Comparison of ENCODE assay signal across 8 cellular contexts in genomic region chr15:85412956-85413854, GRCh38. TPM values are rescaled to one million over a fixed set of nuclear protein-coding genes. Genes with fewer than 3 reads are reported as not detected.
DNase-seq lines count a peak whose midpoint lies in the region; ATAC-seq, FAIRE-seq and TF ChIP-seq lines count a peak whose summit lies in the region.

No MANE protein-coding gene starts in this region.

- CTCF ChIA-PET in GM12878 (lab: Yijun Ruan, JAX): interaction anchor here (0.7 to 10.1 kb wide), 33 partner anchors 9 to 167 kb away, joined by 3 to 174 read pairs (median 7); partner anchors contain the start of gene AKAP13

- H3K9ac ChIP-seq in HUES64 (ENCODE audit: low read depth, low read length) (no peak overlapping the region), GM12878 (ENCODE audit: control insufficient read depth, insufficient read depth, low read length) (peak overlapping the region; percentile 40)

- H3K4me2 ChIP-seq in GM12878 (ENCODE audit: control insufficient read depth, insufficient read depth): peak overlapping the region; percentile 85

- 69% methylated on average over 12 of the region's 14 CpGs for WGBS in HUES64
- WGBS in GM12878 (ENCODE audit: insufficient coverage, insufficient replicate concordance, low lambda C conversion rate, missing lambda C conversion rate): 41% methylated on average over 14 of the region's 14 CpGs

- intact Hi-C loops in GM12878 (cut with micrococcal nuclease; ENCODE audit: unreplicated experiment) (loop anchor here (1.0 to 5.0 kb wide), 5 partner anchors 12 to 117 kb away; partner anchors contain the start of gene AKAP13), left colon (cut with DNase I, micrococcal nuclease) (no loop called here)

- TF ChIP-seq CTCF in GM12878 (IDR thresholded peaks at IDR 0.05 in 2 of 3, conservative IDR thresholded peaks at IDR 0.05 in 1 of 3; ENCODE audit: control insufficient read depth in 2 of 3, extremely low read depth in 1 of 3, insufficient read depth in 1 of 3, low read depth in 3 of 3, low read length in 3 of 3): peak in 2 of 3 experiments; percentile 6 to 29; a peak in 3 of 6 replicates
- no peak for TF ChIP-seq CTCF in BE2C (IDR thresholded peaks at IDR 0.05; ENCODE audit: low read depth, low read length)

- SMC1A ChIA-PET in GM12878 (lab: Charles Lee; ENCODE audit: uncharacterized antibody, unreplicated experiment): interaction anchor here (0.6 to 10.8 kb wide), 40 partner anchors 11 to 568 kb away, joined by 3 to 192 read pairs (median 6); partner anchors contain the start of gene AKAP13

- H3K4me1 ChIP-seq in HUES64 (ENCODE audit: insufficient read depth, low read length): peaks cover 32% of the 10 kb centered on the region
- peaks cover 64% of the 10 kb centered on the region for H3K4me1 ChIP-seq in GM12878 (ENCODE audit: control insufficient read depth, insufficient read depth, low read length)
- peaks cover 1% of the 10 kb centered on the region; the same call in 1 of the 2 replicates for H3K4me1 ChIP-seq in BE2C

- H3K79me2 ChIP-seq in GM12878 (ENCODE audit: control insufficient read depth, insufficient read depth, low read length): peaks cover 86% of the 10 kb centered on the region

- H3K27me3 ChIP-seq in HUES64 (ENCODE audit: insufficient read depth, low read length) (no peaks in the 10 kb centered on the region), GM12878 (replicated peaks in 1 of 2; ENCODE audit: control insufficient read depth in 2 of 2, insufficient read depth in 2 of 2, low read length in 1 of 2) (no peaks in the 10 kb centered on the region), BE2C (no peaks in the 10 kb centered on the region)

- RAD21 ChIA-PET in GM12878 (lab: Charles Lee; ENCODE audit: unreplicated experiment): interaction anchor here (1.1 to 9.7 kb wide), 27 partner anchors 8 to 317 kb away, joined by 3 to 202 read pairs (median 10); partner anchors contain the start of gene AKAP13

- in situ Hi-C loops in GM12878 (cut with MboI): loop anchor here (5.0 kb wide), 1 partner anchor 81 kb away; no protein-coding TSS in a partner anchor

- H2AFZ ChIP-seq in GM12878 (ENCODE audit: control insufficient read depth, low read depth, low read length): no peak overlapping the region

- peak; percentile 98 for FAIRE-seq in GM12878 (lab: Jason Lieb, UNC)

- no TSS peak for BruUV-seq in GM12878 (replicated peaks; lab: Mats Ljungman, UMichigan)

- H4K20me1 ChIP-seq in GM12878 (ENCODE audit: control insufficient read depth, insufficient read depth): no peaks in the 10 kb centered on the region

- peak; percentile 21; the same call in 1 of the 2 replicates for TF ChIP-seq POLR2A in GM12878 (IDR thresholded peaks at IDR 0.05; ENCODE audit: low read depth, low read length)

- H3K27ac ChIP-seq in HUES64 (ENCODE audit: low read depth, low read length): peak overlapping the region; percentile 45; the same call in 1 of the 2 replicates
- H3K27ac ChIP-seq in GM12878 (ENCODE audit: control insufficient read depth, insufficient read depth): peak overlapping the region; percentile 94

- H3K9me3 ChIP-seq in HUES64 (ENCODE audit: insufficient read depth, low read depth, low read length) (no peaks in the 10 kb centered on the region), GM12878 (replicated peaks; ENCODE audit: control insufficient read depth, insufficient read depth, low read length) (no peaks in the 10 kb centered on the region; the same call in none of the 3 replicates), BE2C (no peaks in the 10 kb centered on the region)

- TF ChIP-seq RAD21 in GM12878 (IDR thresholded peaks at IDR 0.05; ENCODE audit: insufficient read depth, low read depth, low read length): peak; percentile 32; the same call in 1 of the 2 replicates

- peak; percentile 47 for DNase-seq in ELF-1 (ENCODE audit: low read depth, low spot score)
- DNase-seq in T-helper 9 cell: peak; percentile 49
- peak; percentile 96 for DNase-seq in GM12878 (ENCODE audit: low read depth, low spot score)
- DNase-seq in left colon: peak; percentile 50 to 73
- peak; percentile 34 to 56 (median 50) for DNase-seq in stimulated activated CD4-positive, alpha-beta T cell treated with anti-CD3 and anti-CD28 coated beads, TNF-alpha, amount 100 ng/mL, for 4 hours (ENCODE audit: low read depth in 3 of 3)
- DNase-seq in BE2C: no peak

- POLR2A ChIA-PET in GM12878 (lab: Charles Lee): interaction anchor here (0.5 to 5.8 kb wide), 18 partner anchors 9 to 277 kb away, joined by 3 to 47 read pairs (median 6); partner anchors contain the start of gene AKAP13

- no peak overlapping the region for H3K4me3 ChIP-seq in HUES64 (ENCODE audit: low read length)
- H3K4me3 ChIP-seq in GM12878: peak overlapping the region; percentile 33; the same call in 1 of the 2 replicates
- H3K4me3 ChIP-seq in BE2C (ENCODE audit: low read depth, low read length): no peak overlapping the region

- H3K36me3 ChIP-seq in HUES64 (ENCODE audit: insufficient read depth, low read length): no peaks in the 10 kb centered on the region
- H3K36me3 ChIP-seq in GM12878 (ENCODE audit: control insufficient read depth in 2 of 2, insufficient read depth in 2 of 2, low read length in 1 of 2): no peaks in the 10 kb centered on the region; a peak in 1 of 4 replicates
- H3K36me3 ChIP-seq in BE2C: no peaks in the 10 kb centered on the region

- peak; percentile 93 to 94 for TF ChIP-seq EP300 in GM12878 (IDR thresholded peaks at IDR 0.05; ENCODE audit: borderline replicate concordance in 1 of 2, control insufficient read depth in 1 of 2, low read depth in 2 of 2, low read length in 2 of 2)

- ATAC-seq in GM21619 (IDR thresholded peaks at IDR 0.05; ENCODE audit: unreplicated experiment) (peak; percentile 96), GM12878 (peak; percentile 97), left colon (peak; percentile 90)

TF ChIP-seq in GM12878, 131 proteins besides CTCF, POLR2A, EP300 and RAD21 (continues in another document):
- TF ChIP-seq GATAD2B (conservative IDR thresholded peaks at IDR 0.05; ENCODE audit: low read depth): peak; percentile 49; the same call in 1 of the 2 replicates
- TF ChIP-seq POLR2AphosphoS2 (IDR thresholded peaks at IDR 0.05; ENCODE audit: low read depth, low read length): no peak
- TF ChIP-seq ZNF274 (IDR thresholded peaks at IDR 0.05; ENCODE audit: insufficient read depth, insufficient read length): no peak
- peak; percentile 90 for TF ChIP-seq EED (IDR thresholded peaks at IDR 0.05; ENCODE audit: low read depth)
- TF ChIP-seq, protein P1, sequence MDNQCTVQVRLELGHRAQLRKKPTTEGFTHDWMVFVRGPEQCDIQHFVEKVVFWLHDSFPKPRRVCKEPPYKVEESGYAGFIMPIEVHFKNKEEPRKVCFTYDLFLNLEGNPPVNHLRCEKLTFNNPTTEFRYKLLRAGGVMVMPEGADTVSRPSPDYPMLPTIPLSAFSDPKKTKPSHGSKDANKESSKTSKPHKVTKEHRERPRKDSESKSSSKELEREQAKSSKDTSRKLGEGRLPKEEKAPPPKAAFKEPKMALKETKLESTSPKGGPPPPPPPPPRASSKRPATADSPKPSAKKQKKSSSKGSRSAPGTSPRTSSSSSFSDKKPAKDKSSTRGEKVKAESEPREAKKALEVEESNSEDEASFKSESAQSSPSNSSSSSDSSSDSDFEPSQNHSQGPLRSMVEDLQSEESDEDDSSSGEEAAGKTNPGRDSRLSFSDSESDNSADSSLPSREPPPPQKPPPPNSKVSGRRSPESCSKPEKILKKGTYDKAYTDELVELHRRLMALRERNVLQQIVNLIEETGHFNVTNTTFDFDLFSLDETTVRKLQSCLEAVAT (IDR thresholded peaks at IDR 0.05): peak; percentile 53; the same call in 1 of the 2 replicates
- peak; percentile 92; the same call in 1 of the 2 replicates for TF ChIP-seq RCOR1 (conservative IDR thresholded peaks at IDR 0.05; ENCODE audit: low read depth, low read length)

RNA-seq across cellular contexts. Expression of gene AKAP13, which starts 32.8 kb away (rescaled TPM):
- polyA plus RNA-seq in HUES64 (2013, experiment 1 of 2): 22.5 TPM
- 23.3 TPM for polyA plus RNA-seq in HUES64 (2013, experiment 2 of 2)
- 399 and 407 TPM in 2 replicates for total RNA-seq in GM12878 (2013; cell fraction: nucleolus; rRNA removed)
- total RNA-seq in GM12878 (2014; rRNA removed) (59.1 and 59.6 TPM in 2 replicates), GM12878 (2014; rRNA removed; fragmentation: Illumina TruSeq; extraction: Trizol) (63.4 and 65.5 TPM in 2 replicates), GM12878 (2021) (67.0 and 74.9 TPM in 2 replicates), left colon (100 to 1,000 TPM; 151 to 159 TPM)
- 39.2 TPM for polyA plus RNA-seq in GM12878 (2011; ENCODE audit: low read depth)
- polyA plus RNA-seq in GM12878 (2011; rRNA removed) (29.7 and 36.3 TPM in 2 replicates), GM12878 (2014; fragmentation: Illumina TruSeq; extraction: Trizol) (55.8 and 56.2 TPM in 2 replicates), GM12878 (2014; fragmentation: Nextera tagmentation; extraction: Ambion mirVana) (10 to 100 TPM; 14.4 to 21.5 TPM), GM12878 (2014; rRNA removed) (41.4 and 42.3 TPM in 2 replicates), GM12878 (2016; fragmentation: Nextera tagmentation; extraction: Ambion mirVana) (10 to 100 TPM; 54.5 to 56.3 TPM)
- polyA plus RNA-seq in GM12878 (2011; cell fraction: cytosol; rRNA removed): 40.3 and 63.4 TPM in 2 replicates
- polyA plus RNA-seq in GM12878 (2011; cell fraction: nucleus; rRNA removed): 75.9 and 95.9 TPM in 2 replicates
- 56.2 and 76.5 TPM in 2 replicates for polyA plus RNA-seq in GM12878 (2012)
- polyA minus RNA-seq in GM12878 (2011; rRNA and poly(A)+ RNA removed): 110 and 178 TPM in 2 replicates
- polyA minus RNA-seq in GM12878 (2011; cell fraction: cytosol; rRNA and poly(A)+ RNA removed): 61.3 and 76.6 TPM in 2 replicates
- 119 and 203 TPM in 2 replicates for polyA minus RNA-seq in GM12878 (2011; cell fraction: nucleus; rRNA and poly(A)+ RNA removed)
- 29.8 TPM for polyA plus RNA-seq in BE2C (2012; ENCODE audit: insufficient read depth, insufficient read length, low read depth)
